In the genomic region with DNA sequence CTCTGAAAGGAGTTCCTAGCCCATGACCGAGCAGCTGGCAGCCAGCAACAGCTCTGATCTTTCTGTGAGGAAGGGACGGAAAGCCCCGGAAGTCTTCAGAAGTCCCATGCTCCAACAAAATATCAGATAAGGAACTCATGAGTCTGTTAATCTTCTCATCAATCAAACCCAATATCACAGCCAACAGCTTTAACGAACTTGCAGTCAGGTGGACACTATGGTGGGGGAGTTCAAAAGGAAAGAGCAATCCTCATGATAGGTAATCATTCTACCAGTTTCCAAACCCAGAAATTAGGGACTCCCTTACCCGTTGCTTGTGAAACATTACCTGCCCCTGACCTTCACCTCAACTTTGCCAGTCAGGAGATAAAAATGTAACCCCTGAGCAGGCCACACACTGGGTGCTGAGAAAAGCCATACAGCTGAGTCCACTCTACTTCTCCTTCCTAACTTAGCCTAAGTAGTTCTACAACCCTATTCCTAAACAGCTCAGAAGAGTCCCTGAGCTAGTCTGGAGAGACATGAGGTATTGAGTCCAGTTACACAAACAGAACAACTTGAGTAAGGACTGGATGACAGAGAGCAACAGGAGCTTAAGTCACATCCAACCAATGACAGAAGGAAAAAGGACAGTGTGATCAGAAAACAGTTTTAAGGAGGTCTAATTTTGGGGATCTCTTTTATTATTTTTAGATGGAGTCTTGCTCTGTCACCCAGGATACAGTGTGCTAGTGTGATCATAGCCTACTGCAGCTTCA, we compare ENCODE assay signal across 10 cellular contexts. TPM values are rescaled to one million over a fixed set of nuclear protein-coding genes. Genes with fewer than 3 reads are reported as not detected.
DNase-seq lines count a peak whose midpoint lies in the region; TF ChIP-seq lines count a peak whose summit lies in the region.
"Had no signal": no experiment of that assay in that cellular context is flagged by ENCODE, and none has a peak within 500 bp of the region (broad histone marks: within the 10 kb centered on the region; RNA-seq: fewer than 3 reads in every experiment).

No MANE protein-coding gene starts in this region.

- POLR2A ChIA-PET in CD8-positive, alpha-beta memory T cell (lab: Charles Lee), result interaction anchor here (0.6 to 1.4 kb wide), 6 partner anchors 27 to 555 kb away, joined by 3 to 6 read pairs (median 4); partner anchors contain the start of gene CHCHD1
- POLR2A ChIA-PET in HEK293 (lab: Yijun Ruan, JAX), result interaction anchor here (0.6 to 3.0 kb wide), 6 partner anchors 9 to 558 kb away, joined by 3 to 15 read pairs (median 4); partner anchors contain the start of gene ZSWIM8

- no peak overlapping the region for H3K23ac ChIP-seq in mesendoderm (ENCODE audit: low read length)

- H3K4me2 ChIP-seq in mesendoderm (ENCODE audit: low read length), result no peak overlapping the region

- intact Hi-C loops in adrenal gland (cut with DNase I), result no loop called here

- peak in 1 of 2 donors; percentile 42 for TF ChIP-seq POLR2A in adrenal gland (IDR thresholded peaks at IDR 0.05)

- H2BK15ac ChIP-seq in mesendoderm (replicated peaks; ENCODE audit: low read depth), result no peak overlapping the region

- H3K27ac Mint-ChIP-seq in CD8-positive, alpha-beta memory T cell, result peak overlapping the region; percentile 54 to 92 (median 78)
- H3K27ac Mint-ChIP-seq in nephron, result peak overlapping the region in 2 of 3 experiments; percentile 47 to 49

- H3K9me3 ChIP-seq in CD8-positive, alpha-beta memory T cell (ENCODE audit: low read length), result no peaks in the 10 kb centered on the region
- H3K9me3 ChIP-seq in HEK293 (ENCODE audit: control insufficient read depth, insufficient read depth, low read depth, low read length), result no peaks in the 10 kb centered on the region
- no peaks in the 10 kb centered on the region for H3K9me3 ChIP-seq in adrenal gland (replicated peaks in 1 of 3)

- no peak for TF ChIP-seq CTCF in HEK293 (tag by site-specific recombination; IDR thresholded peaks at IDR 0.05)
- no peak for TF ChIP-seq CTCF in adrenal gland (IDR thresholded peaks at IDR 0.05)
- no peak for TF ChIP-seq CTCF in nephron (IDR thresholded peaks at IDR 0.05; ENCODE audit: unreplicated experiment in 3 of 3)

- no peaks in the 10 kb centered on the region for H3K79me1 ChIP-seq in mesendoderm (ENCODE audit: low read length)

- no peaks in the 10 kb centered on the region for H3K27me3 ChIP-seq in CD8-positive, alpha-beta memory T cell (ENCODE audit: insufficient read depth, low read length, poor library complexity, severe bottlenecking)
- H3K27me3 ChIP-seq in adrenal gland (no peaks in the 10 kb centered on the region), mesendoderm (ENCODE audit: insufficient read depth, low read length, poor library complexity) (no peaks in the 10 kb centered on the region)

- DNase-seq in CD8-positive, alpha-beta memory T cell, result no peak
- DNase-seq in adrenal gland (peak in 6 of 7 donors; percentile 52 to 70 (median 61)), mesendoderm (no peak), DMS79 (lab: John Stamatoyannopoulos, UW) (no peak), NCI-H2196 (lab: John Stamatoyannopoulos, UW; ENCODE audit: unreplicated experiment) (no peak)
- DNase-seq: effector CD8-positive, alpha-beta T cell; kidney; NCI-H2107 had no signal

- CTCF ChIA-PET in CD8-positive, alpha-beta memory T cell (lab: Charles Lee), result interaction anchor here (1.0 to 2.0 kb wide), 6 partner anchors 10 to 147 kb away, joined by 3 to 9 read pairs (median 6); partner anchors contain the start of gene CHCHD1
- CTCF ChIA-PET in HEK293 (lab: Yijun Ruan, JAX), result interaction anchor here (0.6 to 0.8 kb wide), 3 partner anchors 8 to 70 kb away, joined by 3 to 5 read pairs (median 3); no protein-coding TSS in a partner anchor

- peaks cover 42 to 58% (median 48%) of the 10 kb centered on the region in 3 donors for H3K4me1 Mint-ChIP-seq in CD8-positive, alpha-beta memory T cell
- H3K4me1 Mint-ChIP-seq in nephron, result peaks cover 19% of the 10 kb centered on the region

- no peak overlapping the region for H3K27ac ChIP-seq in CD8-positive, alpha-beta memory T cell (ENCODE audit: low read depth, low read length)
- H3K27ac ChIP-seq in HEK293 (ENCODE audit: extremely low read depth, low read depth, low read length) (no peak overlapping the region), adrenal gland (peak overlapping the region in 4 of 5 donors; percentile 7 to 94 (median 56)), mesendoderm (ENCODE audit: low read depth, low read length) (no peak overlapping the region)

- H3K4ac ChIP-seq in mesendoderm (ENCODE audit: low read depth, low read length), result no peak overlapping the region

- H2BK120ac ChIP-seq in mesendoderm (ENCODE audit: low read depth, low read length), result no peak overlapping the region

- WGBS in adrenal gland, 4 donors, result 23 to 39% (median 30%) methylated on average over 5 of the region's 5 CpGs
- WGBS in mesendoderm (ENCODE audit: extremely low coverage, insufficient coverage, low lambda C conversion rate), result no CpG with 5 or more reads among the region's 5 CpGs

- no peaks in the 10 kb centered on the region for H3K27me3 Mint-ChIP-seq in CD8-positive, alpha-beta memory T cell
- H3K27me3 Mint-ChIP-seq in nephron (ENCODE audit: low read depth), result no peaks in the 10 kb centered on the region

- H3K79me2 ChIP-seq in mesendoderm (ENCODE audit: control insufficient read depth, insufficient read depth, low read length), result no peaks in the 10 kb centered on the region

- peaks cover 41% of the 10 kb centered on the region for H3K4me1 ChIP-seq in CD8-positive, alpha-beta memory T cell (ENCODE audit: insufficient read depth, low read length)
- H3K4me1 ChIP-seq in HEK293 (ENCODE audit: control insufficient read depth, insufficient read depth, low read length), result no peaks in the 10 kb centered on the region
- H3K4me1 ChIP-seq in adrenal gland (replicated peaks in 1 of 2), result peaks cover 16 to 36% of the 10 kb centered on the region in 2 donors
- H3K4me1 ChIP-seq in mesendoderm (ENCODE audit: control insufficient read depth, low read depth, low read length), result peaks cover 3% of the 10 kb centered on the region

- H3K9me3 Mint-ChIP-seq in CD8-positive, alpha-beta memory T cell, result peaks cover 0 to 4% (median 0%) of the 10 kb centered on the region in 5 donors
- no peaks in the 10 kb centered on the region for H3K9me3 Mint-ChIP-seq in nephron

- no peak overlapping the region for H2BK5ac ChIP-seq in mesendoderm (ENCODE audit: low read length)

- H3K36me3 ChIP-seq in CD8-positive, alpha-beta memory T cell (ENCODE audit: insufficient read depth, low read length), result peaks cover 32% of the 10 kb centered on the region
- H3K36me3 ChIP-seq in HEK293 (ENCODE audit: control insufficient read depth in 2 of 2, insufficient read depth in 1 of 2, low read length in 2 of 2) (peaks cover 15 to 61% of the 10 kb centered on the region in 2 experiments; a peak in 2 of 3 replicates), adrenal gland (replicated peaks in 1 of 2) (peaks cover 0 to 44% of the 10 kb centered on the region in 2 donors), mesendoderm (ENCODE audit: control insufficient read depth, insufficient read depth, low read length) (peaks cover 2% of the 10 kb centered on the region)

- H4K8ac ChIP-seq in mesendoderm (ENCODE audit: low read depth, low read length), result no peak overlapping the region

- peaks cover 6 to 68% (median 21%) of the 10 kb centered on the region in 3 donors for H3K36me3 Mint-ChIP-seq in CD8-positive, alpha-beta memory T cell
- H3K36me3 Mint-ChIP-seq in nephron (ENCODE audit: low read depth), result peaks cover 34% of the 10 kb centered on the region

- H3K18ac ChIP-seq in mesendoderm (ENCODE audit: low read length), result no peak overlapping the region

- H2AK5ac ChIP-seq in mesendoderm (ENCODE audit: low read length), result no peak overlapping the region

- H4K5ac ChIP-seq in mesendoderm (ENCODE audit: low read length), result no peak overlapping the region

- no peak overlapping the region for H3K9ac ChIP-seq in mesendoderm (ENCODE audit: low read length)

- H3K4me3 Mint-ChIP-seq in CD8-positive, alpha-beta memory T cell, result peak overlapping the region; percentile 35 to 96 (median 91)
- peak overlapping the region; percentile 74 to 92 (median 89) for H3K4me3 Mint-ChIP-seq in nephron

- no peak overlapping the region for H3K56ac ChIP-seq in mesendoderm (ENCODE audit: low read length)

- no peak overlapping the region for H3K4me3 ChIP-seq in CD8-positive, alpha-beta memory T cell (ENCODE audit: low read length)
- H3K4me3 ChIP-seq in HEK293 (ENCODE audit: low read depth, low read length) (no peak overlapping the region), adrenal gland (no peak overlapping the region), mesendoderm (ENCODE audit: low read length) (no peak overlapping the region)

TF ChIP-seq in HEK293, 187 proteins besides CTCF, POLR2A, EP300 and RAD21 (continues in another document):
- TF ChIP-seq ZNF132 (tag by site-specific recombination; IDR thresholded peaks at IDR 0.05; ENCODE audit: borderline replicate concordance) (no peak), ZNF140 (tag by site-specific recombination; IDR thresholded peaks at IDR 0.05) (no peak), ZNF274 (IDR thresholded peaks at IDR 0.05; ENCODE audit: low read length) (no peak), ZNF274 (tag by site-specific recombination; IDR thresholded peaks at IDR 0.05; ENCODE audit: borderline replicate concordance) (no peak)
- TF ChIP-seq, protein P1, sequence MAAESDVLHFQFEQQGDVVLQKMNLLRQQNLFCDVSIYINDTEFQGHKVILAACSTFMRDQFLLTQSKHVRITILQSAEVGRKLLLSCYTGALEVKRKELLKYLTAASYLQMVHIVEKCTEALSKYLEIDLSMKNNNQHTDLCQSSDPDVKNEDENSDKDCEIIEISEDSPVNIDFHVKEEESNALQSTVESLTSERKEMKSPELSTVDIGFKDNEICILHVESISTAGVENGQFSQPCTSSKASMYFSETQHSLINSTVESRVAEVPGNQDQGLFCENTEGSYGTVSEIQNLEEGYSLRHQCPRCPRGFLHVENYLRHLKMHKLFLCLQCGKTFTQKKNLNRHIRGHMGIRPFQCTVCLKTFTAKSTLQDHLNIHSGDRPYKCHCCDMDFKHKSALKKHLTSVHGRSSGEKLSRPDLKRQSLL (tag by site-specific recombination; IDR thresholded peaks at IDR 0.05), result no peak

RNA-seq across cellular contexts. Expression of gene NDST2, which starts 2.2 kb away (rescaled TPM):
- 10 to 100 TPM; 39.8 to 43.9 TPM for total RNA-seq in CD8-positive, alpha-beta memory T cell
- polyA plus RNA-seq in CD8-positive, alpha-beta memory T cell, result 25.3 TPM
- total RNA-seq in adrenal gland, result 10 to 100 TPM; 31.9 to 67.0 (median 41.6) TPM
- 10 to 100 TPM; 14.5 to 23.0 (median 21.9) TPM for polyA plus RNA-seq in adrenal gland
- 7.4 TPM for polyA plus RNA-seq in mesendoderm (2013, experiment 1 of 2)
- polyA plus RNA-seq in mesendoderm (2013, experiment 2 of 2), result 8.0 TPM

RNA-seq across cellular contexts. Expression of gene ZSWIM8, which starts 23.8 kb away (rescaled TPM):
- total RNA-seq in CD8-positive, alpha-beta memory T cell, result 10 to 100 TPM; 54.3 to 57.6 TPM
- 26.0 TPM for polyA plus RNA-seq in CD8-positive, alpha-beta memory T cell
- total RNA-seq in adrenal gland, result 100 to 1,000 TPM in 5 of 8 donors, 10 to 100 TPM in 3; 73.5 to 197 (median 114) TPM
- 100 to 1,000 TPM in 2 of 3 donors, 10 to 100 TPM in 1; 74.4 to 714 (median 520) TPM for polyA plus RNA-seq in adrenal gland
- polyA plus RNA-seq in mesendoderm (2013, experiment 1 of 2), result 20.4 TPM
- 22.1 TPM for polyA plus RNA-seq in mesendoderm (2013, experiment 2 of 2)

RNA-seq across cellular contexts. Expression of gene CHCHD1, which starts 27.4 kb away (rescaled TPM):
- 10 to 100 TPM; 35.8 to 37.2 TPM for total RNA-seq in CD8-positive, alpha-beta memory T cell
- polyA plus RNA-seq in CD8-positive, alpha-beta memory T cell, result 52.6 TPM
- total RNA-seq in adrenal gland, result 10 to 100 TPM; 31.7 to 53.1 (median 38.3) TPM
- polyA plus RNA-seq in adrenal gland, result 10 to 100 TPM; 57.4 to 83.1 (median 63.2) TPM
- 149 TPM for polyA plus RNA-seq in mesendoderm (2013, experiment 1 of 2)
- polyA plus RNA-seq in mesendoderm (2013, experiment 2 of 2), result 149 TPM

Comparison
In these comparisons a context has a peak if more than half of its experiments do, and no peak if none do; other contexts are left out.
1. DNase-seq: peak in adrenal gland (6 of 7); none in CD8-positive, alpha-beta memory T cell (0 of 5), mesendoderm (single experiment), DMS79 (single experiment) and NCI-H2196 (single experiment).
2. H3K27ac ChIP-seq: peak in adrenal gland (4 of 5); none in CD8-positive, alpha-beta memory T cell (single experiment), HEK293 (single experiment) and mesendoderm (single experiment).